8 cellular contexts compared by ENCODE assay signal in genomic region chr3:11774296-11774877, GRCh38.
DNase-seq lines count a peak whose midpoint lies in the region; ATAC-seq lines count a peak whose summit lies in the region.

No MANE protein-coding gene starts in this region.

- H3K9me3 ChIP-seq in trophoblast cell (ENCODE audit: insufficient read depth, low read depth, low read length): no peaks in the 10 kb centered on the region

- WGBS in trophoblast cell (ENCODE audit: extremely low coverage, insufficient coverage, insufficient read length): no CpG with 5 or more reads among the region's 2 CpGs

- H3K4me3 ChIP-seq in trophoblast cell (ENCODE audit: low read depth, low read length): no peak overlapping the region

- no peak overlapping the region for H3K14ac ChIP-seq in trophoblast cell (ENCODE audit: low read length)

- no peak overlapping the region for H4K91ac ChIP-seq in trophoblast cell (ENCODE audit: low read depth, low read length)

- H3K79me2 ChIP-seq in trophoblast cell (ENCODE audit: control insufficient read depth, insufficient read depth, low read length, poor library complexity): no peaks in the 10 kb centered on the region

- H3K79me1 ChIP-seq in trophoblast cell (ENCODE audit: low read length): peaks cover 8% of the 10 kb centered on the region

- H2AK5ac ChIP-seq in trophoblast cell (ENCODE audit: low read length): no peak overlapping the region

- H3K23ac ChIP-seq in trophoblast cell (ENCODE audit: low read length): no peak overlapping the region

- H2BK5ac ChIP-seq in trophoblast cell (ENCODE audit: low read depth, low read length, poor library complexity): no peak overlapping the region

- H2AFZ ChIP-seq in trophoblast cell (ENCODE audit: insufficient read depth, low read length, poor library complexity): no peak overlapping the region

- no peak overlapping the region for H3K27ac ChIP-seq in trophoblast cell (ENCODE audit: low read depth, low read length)

- no peak overlapping the region for H3K18ac ChIP-seq in trophoblast cell (ENCODE audit: low read length)

- H3K4ac ChIP-seq in trophoblast cell (ENCODE audit: low read depth, low read length): no peak overlapping the region

- H2BK120ac ChIP-seq in trophoblast cell (ENCODE audit: insufficient read depth, low read length, poor library complexity): no peak overlapping the region

- H3K4me2 ChIP-seq in trophoblast cell (ENCODE audit: low read length): no peak overlapping the region

- no peak for ATAC-seq in GM19035 (IDR thresholded peaks at IDR 0.05; ENCODE audit: unreplicated experiment)

- DNase-seq in NCI-H345 (lab: John Stamatoyannopoulos, UW) (peak; percentile 16), NCI-H345 treated with DMSO at 0.1 percent for 48 hours (lab: John Stamatoyannopoulos, UW; ENCODE audit: unreplicated experiment) (no peak), RKO (ENCODE audit: low spot score) (peak; percentile 71), fibroblast of peridontal ligament (ENCODE audit: extremely low read depth) (peak; percentile 49), trophoblast cell (peak; percentile 89 to 92), MV-4-11 (lab: John Stamatoyannopoulos, UW) (no peak)
- DNase-seq in stimulated activated CD4-positive, alpha-beta T cell treated with anti-CD3 and anti-CD28 coated beads, Interleukin-1b, Interleukin-23, amount 100 ng/mL, for 48 hours: no peak

- H3K4me1 ChIP-seq in trophoblast cell (ENCODE audit: control insufficient read depth in 1 of 2, insufficient read depth in 2 of 2, low read length in 2 of 2): peaks cover 14 to 17% of the 10 kb centered on the region in 2 experiments

- H3K27me3 ChIP-seq in trophoblast cell (ENCODE audit: insufficient read depth, low read length): no peaks in the 10 kb centered on the region

- H3K36me3 ChIP-seq in trophoblast cell (ENCODE audit: control insufficient read depth in 1 of 2, insufficient read depth in 2 of 2, low read length in 2 of 2): no peaks in the 10 kb centered on the region

- no peak overlapping the region for H4K12ac ChIP-seq in trophoblast cell (ENCODE audit: low read depth, low read length)

- no peak overlapping the region for H2BK12ac ChIP-seq in trophoblast cell (ENCODE audit: low read length)

- H4K8ac ChIP-seq in trophoblast cell (ENCODE audit: low read depth, low read length): no peak overlapping the region

- H3K9ac ChIP-seq in trophoblast cell (ENCODE audit: low read length): no peak overlapping the region

Comparison
In these comparisons a context has a peak if more than half of its experiments do, and no peak if none do; other contexts are left out.
1. DNase-seq: peak in NCI-H345 (single experiment), RKO (single experiment), fibroblast of peridontal ligament (single experiment) and trophoblast cell (2 of 2); none in NCI-H345 treated with DMSO at 0.1 percent for 48 hours (single experiment), stimulated activated CD4-positive, alpha-beta T cell treated with anti-CD3 and anti-CD28 coated beads, Interleukin-1b, Interleukin-23, amount 100 ng/mL, for 48 hours (single experiment) and MV-4-11 (single experiment).